21 cellular contexts compared by ENCODE assay signal in the genomic region with DNA sequence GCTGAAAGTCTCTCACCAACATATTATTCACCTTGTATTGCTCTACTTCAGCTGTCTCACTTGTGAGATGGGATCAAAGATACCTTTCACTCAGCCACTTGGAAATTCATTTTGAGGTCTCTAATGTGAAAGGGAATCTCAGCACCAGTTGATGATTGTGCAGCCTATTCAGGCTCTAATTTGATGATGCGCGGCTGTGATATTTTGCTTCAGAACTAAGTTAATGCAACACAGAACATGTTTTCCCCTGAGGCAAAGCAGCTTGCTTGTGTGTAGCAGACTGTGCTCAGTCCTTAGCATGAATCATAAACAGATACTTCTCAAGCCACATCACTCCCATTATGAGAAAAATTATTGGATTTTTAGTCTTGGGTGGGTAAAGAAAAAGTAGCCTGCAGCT.
DNase-seq lines count a peak whose midpoint lies in the region; ATAC-seq and TF ChIP-seq lines count a peak whose summit lies in the region.
"Had no signal": no experiment of that assay in that cellular context is flagged by ENCODE, and none has a peak within 500 bp of the region (broad histone marks: within the 10 kb centered on the region; RNA-seq: fewer than 3 reads in every experiment).

No MANE protein-coding gene starts in this region.

- peaks cover 0 to 6% of the 10 kb centered on the region in 2 donors for H3K4me1 Mint-ChIP-seq in natural killer cell
- no peaks in the 10 kb centered on the region for H3K4me1 Mint-ChIP-seq in CD4-positive, alpha-beta memory T cell

- H3K27me3 Mint-ChIP-seq in natural killer cell (ENCODE audit: low read depth in 2 of 2), result no peaks in the 10 kb centered on the region
- peaks cover 1 to 3% of the 10 kb centered on the region in 2 donors for H3K27me3 Mint-ChIP-seq in CD4-positive, alpha-beta memory T cell
- H3K27me3 Mint-ChIP-seq: CD4-positive, alpha-beta T cell had no signal

- no peaks in the 10 kb centered on the region for H3K36me3 Mint-ChIP-seq in natural killer cell
- H3K36me3 Mint-ChIP-seq in CD4-positive, alpha-beta memory T cell, result no peaks in the 10 kb centered on the region

- H3K36me3 ChIP-seq in BE2C, result no peaks in the 10 kb centered on the region
- H3K36me3 ChIP-seq in CD4-positive, alpha-beta memory T cell (ENCODE audit: insufficient read depth, low read length), result no peaks in the 10 kb centered on the region
- H3K36me3 ChIP-seq: BLaER1, HAP-1 had no signal

- ATAC-seq in natural killer cell, result no peak
- no peak for ATAC-seq in GM21526 (IDR thresholded peaks at IDR 0.05; ENCODE audit: low FRiP score, unreplicated experiment)

- H3K27ac Mint-ChIP-seq in natural killer cell, result no peak overlapping the region
- H3K27ac Mint-ChIP-seq in CD4-positive, alpha-beta memory T cell, result no peak overlapping the region
- H3K27ac Mint-ChIP-seq: CD4-positive, alpha-beta T cell had no signal

- H3K9me3 Mint-ChIP-seq in natural killer cell, result peaks cover 0 to 2% of the 10 kb centered on the region in 2 donors
- H3K9me3 Mint-ChIP-seq in CD4-positive, alpha-beta memory T cell, result no peaks in the 10 kb centered on the region
- H3K9me3 Mint-ChIP-seq: CD4-positive, alpha-beta T cell had no signal

- H3K4me3 Mint-ChIP-seq in natural killer cell, result no peak overlapping the region
- no peak overlapping the region for H3K4me3 Mint-ChIP-seq in CD4-positive, alpha-beta memory T cell
- H3K4me3 Mint-ChIP-seq: CD4-positive, alpha-beta T cell had no signal

- CTCF ChIA-PET in CD4-positive, alpha-beta memory T cell (lab: Charles Lee; ENCODE audit: partially characterized antibody), result no interaction called here

- DNase-seq in BE2C (peak; percentile 50), LHCN-M2 (ENCODE audit: low read depth) (peak; percentile 45), epithelial cell of prostate (ENCODE audit: low read depth, low spot score) (peak; percentile 3), kidney tubule cell (ENCODE audit: low spot score) (peak; percentile 31), natural killer cell (no peak)
- no peak for DNase-seq in CD4-positive, alpha-beta memory T cell
- DNase-seq: Caco-2; CD4-positive, alpha-beta T cell; DMS153; GM23248; KBM-7; NCI-H1105; NCI-H146; NCI-H2029; NCI-H2171; NCI-H345; NCI-H524; NCI-H774 had no signal

- no peak overlapping the region for H3K27ac ChIP-seq in epithelial cell of prostate
- H3K27ac ChIP-seq in CD4-positive, alpha-beta memory T cell (ENCODE audit: low read depth, low read length), result no peak overlapping the region
- H3K27ac ChIP-seq: BLaER1, GM23248 had no signal

- H3K9me3 ChIP-seq in BE2C, result no peaks in the 10 kb centered on the region
- H3K9me3 ChIP-seq in CD4-positive, alpha-beta memory T cell (ENCODE audit: control insufficient read depth in 1 of 2, low read length in 2 of 2), result no peaks in the 10 kb centered on the region
- H3K9me3 ChIP-seq: BLaER1, Caco-2, HAP-1 had no signal

- POLR2A ChIA-PET in CD4-positive, alpha-beta memory T cell (lab: Charles Lee; ENCODE audit: partially characterized antibody), result no interaction called here

- no peak overlapping the region for H3K4me3 ChIP-seq in BE2C (ENCODE audit: low read depth, low read length)
- no peak overlapping the region for H3K4me3 ChIP-seq in CD4-positive, alpha-beta memory T cell (ENCODE audit: low read length in 2 of 2)
- H3K4me3 ChIP-seq: BLaER1, GM23248, HAP-1 had no signal

- H3K4me1 ChIP-seq in BE2C, result no peaks in the 10 kb centered on the region; the same call in 1 of the 2 replicates
- H3K4me1 ChIP-seq in CD4-positive, alpha-beta memory T cell (ENCODE audit: insufficient read depth, low read length), result no peaks in the 10 kb centered on the region
- H3K4me1 ChIP-seq: Caco-2 had no signal

- TF ChIP-seq CTCF in BE2C (IDR thresholded peaks at IDR 0.05; ENCODE audit: low read depth, low read length) (no peak), natural killer cell (IDR thresholded peaks at IDR 0.05) (no peak)

- intact Hi-C loops in natural killer cell (cut with micrococcal nuclease), result no loop called here
- intact Hi-C loops in CD4-positive, alpha-beta memory T cell (cut with micrococcal nuclease), result no loop called here

- no peaks in the 10 kb centered on the region for H3K27me3 ChIP-seq in BE2C
- H3K27me3 ChIP-seq in CD4-positive, alpha-beta memory T cell (ENCODE audit: insufficient read depth, low read length), result no peaks in the 10 kb centered on the region
- H3K27me3 ChIP-seq: BLaER1 had no signal

Comparison
In these comparisons a context has a peak if more than half of its experiments do, and no peak if none do; other contexts are left out.
1. DNase-seq: peak in BE2C (single experiment), LHCN-M2 (single experiment), epithelial cell of prostate (single experiment) and kidney tubule cell (single experiment); none in natural killer cell (single experiment) and CD4-positive, alpha-beta memory T cell (0 of 5).